Comparison of ENCODE assay signal across 25 cellular contexts in the genomic region with DNA sequence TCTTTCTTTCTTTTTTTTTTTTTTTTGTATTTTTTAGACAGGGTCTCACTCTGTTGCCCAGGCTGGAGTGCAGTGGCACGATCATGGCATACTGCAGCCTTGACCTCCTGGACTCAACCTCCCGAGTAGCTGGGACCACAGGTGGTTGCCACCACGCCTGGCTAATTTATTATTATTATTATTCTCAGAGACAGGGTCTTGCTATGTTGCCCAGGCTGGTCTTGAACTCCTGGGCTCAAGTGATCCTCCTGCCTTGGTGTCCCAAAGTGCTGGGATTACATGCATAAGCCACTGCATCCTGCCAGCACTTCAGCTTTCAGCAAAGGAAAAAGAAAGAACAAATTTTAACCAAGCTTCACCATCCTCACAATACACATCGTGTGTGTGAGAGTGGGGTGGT.
A peak's percentile ranks its signal among the peaks of the same experiment; 100 is the strongest.
DNase-seq lines count a peak whose midpoint lies in the region; ATAC-seq, FAIRE-seq and TF ChIP-seq lines count a peak whose summit lies in the region.
"Had no signal": no experiment of that assay in that cellular context is flagged by ENCODE, and none has a peak within 500 bp of the region (broad histone marks: within the 10 kb centered on the region; RNA-seq: fewer than 3 reads in every experiment).

No MANE protein-coding gene starts in this region.

- BruUV-seq in K562 (replicated peaks; lab: Mats Ljungman, UMichigan) = no TSS peak

- intact Hi-C loops in K562 (cut with micrococcal nuclease) (no loop called here), tibial artery (cut with DNase I; ENCODE audit: low total_unique reads) (loop anchor here (10.0 kb wide), 1 partner anchor 587 kb away; no protein-coding TSS in a partner anchor)

- no peak for FAIRE-seq in K562 (lab: Jason Lieb, UNC)
- FAIRE-seq: A549, GM12878, GM12892, GM18507, GM19239 had no signal

- H3K4me3 ChIP-seq in HEK293 (ENCODE audit: low read depth, low read length) (no peak overlapping the region), K562 (no peak overlapping the region), liver (ENCODE audit: low read depth in 1 of 3, low read length in 3 of 3) (no peak overlapping the region), tibial artery (no peak overlapping the region)
- H3K4me3 ChIP-seq: A549; BLaER1 treated with 17β-estradiol and CSF1 and Interleukin-3, amounts not matched to agents 10 nM and 100 nM; GM12878 had no signal

- H3K36me3 ChIP-seq in HEK293 (ENCODE audit: control insufficient read depth in 2 of 2, insufficient read depth in 1 of 2, low read length in 2 of 2) = no peaks in the 10 kb centered on the region
- no peaks in the 10 kb centered on the region for H3K36me3 ChIP-seq in K562 (ENCODE audit: control insufficient read depth, insufficient read depth, low read length)
- no peaks in the 10 kb centered on the region for H3K36me3 ChIP-seq in liver (ENCODE audit: control insufficient read depth in 4 of 4, insufficient read depth in 3 of 4, low read depth in 1 of 4, low read length in 3 of 4)
- H3K36me3 ChIP-seq in tibial artery = no peaks in the 10 kb centered on the region
- H3K36me3 ChIP-seq: BLaER1 treated with 17β-estradiol and CSF1 and Interleukin-3, amounts not matched to agents 10 nM and 100 nM had no signal

- H3K9ac ChIP-seq in K562 (ENCODE audit: insufficient read depth in 1 of 2, low read depth in 2 of 2, low read length in 2 of 2) = no peak overlapping the region
- H3K9ac ChIP-seq in liver (ENCODE audit: low read depth in 1 of 2, low read length in 2 of 2) = peak overlapping the region in 1 of 2 donors; percentile 16
- H3K9ac ChIP-seq: BLaER1 treated with 17β-estradiol and CSF1 and Interleukin-3, amounts not matched to agents 10 nM and 100 nM had no signal

- TF ChIP-seq CTCF in HEK293 (tag by site-specific recombination; IDR thresholded peaks at IDR 0.05) = no peak
- TF ChIP-seq CTCF in K562 (IDR thresholded peaks at IDR 0.05 in 2 of 3, conservative IDR thresholded peaks at IDR 0.05 in 1 of 3; ENCODE audit: insufficient read depth in 2 of 3, low read depth in 1 of 3, low read length in 3 of 3) = no peak
- no peak for TF ChIP-seq CTCF in liver (IDR thresholded peaks at IDR 0.05; ENCODE audit: low read depth, low read length, missing input control)
- TF ChIP-seq CTCF in tibial artery (IDR thresholded peaks at IDR 0.05) = no peak

- no peak for TF ChIP-seq POLR2A in K562 (conservative IDR thresholded peaks at IDR 0.05)

- CTCF ChIA-PET in HEK293 (lab: Yijun Ruan, JAX) = interaction anchor here (0.7 to 4.1 kb wide), 4 partner anchors 12 to 232 kb away, joined by 3 to 26 read pairs (median 4); no protein-coding TSS in a partner anchor
- CTCF ChIA-PET in K562 (lab: Yijun Ruan, JAX; ENCODE audit: low intra/inter-chr PET ratio) = no interaction called here

- TF ChIP-seq EP300 in K562 (IDR thresholded peaks at IDR 0.05; ENCODE audit: low read length) = no peak

- H3K79me2 ChIP-seq in K562 (ENCODE audit: control insufficient read depth, insufficient read depth, low read length) = no peaks in the 10 kb centered on the region

- H2AFZ ChIP-seq in K562 (ENCODE audit: low read depth, low read length) = no peak overlapping the region

- WGBS in K562 (ENCODE audit: insufficient coverage, low coverage, missing lambda C conversion rate) = 15% methylated on average over 4 of the region's 4 CpGs
- 60% methylated on average over 4 of the region's 4 CpGs for WGBS in liver

- TF ChIP-seq RAD21 in K562 (CRISPR knock-in tag; conservative IDR thresholded peaks at IDR 0.05 in 1 of 2, IDR thresholded peaks at IDR 0.05 in 1 of 2) (no peak), liver (IDR thresholded peaks at IDR 0.05) (no peak)

- POLR2A ChIA-PET in HEK293 (lab: Yijun Ruan, JAX) (no interaction called here), K562 (lab: Yijun Ruan, JAX) (interaction anchor here (1.3 kb wide), 1 partner anchor 9 kb away, joined by 4 read pairs; no protein-coding TSS in a partner anchor)

- H3K4me1 ChIP-seq in HEK293 (ENCODE audit: control insufficient read depth, insufficient read depth, low read length) (no peaks in the 10 kb centered on the region), K562 (replicated peaks in 1 of 2; ENCODE audit: control insufficient read depth in 2 of 2, insufficient read depth in 2 of 2, low read length in 2 of 2) (peaks cover 0 to 4% of the 10 kb centered on the region in 2 experiments; a peak in 1 of 5 replicates), liver (ENCODE audit: control insufficient read depth in 4 of 4, insufficient read depth in 4 of 4, low read length in 3 of 4) (peaks cover 10 to 56% (median 29%) of the 10 kb centered on the region in 4 donors), tibial artery (no peaks in the 10 kb centered on the region)

- in situ Hi-C loops in K562 (cut with MboI) = loop anchor here (25.0 kb wide), 3 partner anchors 584 to 934 kb away; no protein-coding TSS in a partner anchor

- DNase-seq in K562 (ENCODE audit: extremely low read depth in 1 of 4, low spot score in 3 of 4) (no peak), GM19238 (ENCODE audit: insufficient read length, low spot score) (no peak), tibial artery (no peak)
- DNase-seq: AML-193; CD4-positive, alpha-beta T cell; CD8-positive, alpha-beta memory T cell; COR-L47; DMS 273 treated with DMSO at 0.1 percent for 48 hours; DMS153; DMS53; DMS79; DND-41; EL; GDM1 had no signal

- no peak overlapping the region for H3K4me2 ChIP-seq in K562 (ENCODE audit: insufficient read depth, low read length)
- H3K4me2 ChIP-seq: A549; BLaER1 treated with 17β-estradiol and CSF1 and Interleukin-3, amounts not matched to agents 10 nM and 100 nM had no signal

- ATAC-seq in K562 (no peak), HG03175 (IDR thresholded peaks at IDR 0.05; ENCODE audit: unreplicated experiment) (no peak)
- ATAC-seq: A549, GM12878 had no signal

- no peaks in the 10 kb centered on the region for H3K27me3 ChIP-seq in K562 (ENCODE audit: control insufficient read depth in 2 of 2, insufficient read depth in 2 of 2, low read length in 2 of 2)
- no peaks in the 10 kb centered on the region for H3K27me3 ChIP-seq in liver (ENCODE audit: control insufficient read depth in 4 of 4, insufficient read depth in 4 of 4, low read length in 3 of 4)
- no peaks in the 10 kb centered on the region for H3K27me3 ChIP-seq in tibial artery
- H3K27me3 ChIP-seq: BLaER1 treated with 17β-estradiol and CSF1 and Interleukin-3, amounts not matched to agents 10 nM and 100 nM had no signal

- no peaks in the 10 kb centered on the region for H3K9me1 ChIP-seq in K562 (ENCODE audit: control insufficient read depth, insufficient read depth, low read length)

- H3K27ac ChIP-seq in HEK293 (ENCODE audit: extremely low read depth, low read depth, low read length) = no peak overlapping the region
- H3K27ac ChIP-seq in K562 (ENCODE audit: extremely low read depth, low read depth, low read length) = no peak overlapping the region
- H3K27ac ChIP-seq in liver (ENCODE audit: low read depth in 1 of 2, low read length in 2 of 2) = peak overlapping the region; percentile 51 to 60
- no peak overlapping the region for H3K27ac ChIP-seq in tibial artery
- H3K27ac ChIP-seq: 22Rv1; A549; BLaER1 treated with 17β-estradiol and CSF1 and Interleukin-3, amounts not matched to agents 10 nM and 100 nM; C4-2B had no signal

- H4K20me1 ChIP-seq in K562 (replicated peaks; ENCODE audit: control insufficient read depth, insufficient read depth, low read length) = no peaks in the 10 kb centered on the region
- H4K20me1 ChIP-seq: BLaER1 treated with 17β-estradiol and CSF1 and Interleukin-3, amounts not matched to agents 10 nM and 100 nM had no signal

- H3K9me3 ChIP-seq in HEK293 (ENCODE audit: control insufficient read depth, insufficient read depth, low read depth, low read length) = no peaks in the 10 kb centered on the region
- no peaks in the 10 kb centered on the region for H3K9me3 ChIP-seq in K562 (replicated peaks; ENCODE audit: control insufficient read depth, insufficient read depth, low read depth, low read length)
- no peaks in the 10 kb centered on the region for H3K9me3 ChIP-seq in liver (ENCODE audit: control insufficient read depth in 4 of 4, low read length in 3 of 4)
- H3K9me3 ChIP-seq in tibial artery = no peaks in the 10 kb centered on the region
- H3K9me3 ChIP-seq: A549 had no signal

TF ChIP-seq in HEK293, 187 proteins besides CTCF, POLR2A, EP300 and RAD21:
- TF ChIP-seq ZNF560 (tag by site-specific recombination; IDR thresholded peaks at IDR 0.05; ENCODE audit: borderline replicate concordance) (no peak), ZNF121 (tag by site-specific recombination; IDR thresholded peaks at IDR 0.05) (peak; percentile 57)

TF ChIP-seq in K562, 482 proteins besides CTCF, POLR2A, EP300 and RAD21:
- TF ChIP-seq ZNF121 (CRISPR knock-in tag; conservative IDR thresholded peaks at IDR 0.05) (peak; percentile 16; the same call in 1 of the 2 replicates), FOSL1 (tag; conservative IDR thresholded peaks at IDR 0.05) (no peak)
TF ChIP-seq in K562: peak in this region for 1.

TF ChIP-seq in liver, 16 proteins besides CTCF, POLR2A, EP300 and RAD21 (continues in another document):
- TF ChIP-seq FOXA1 (IDR thresholded peaks at IDR 0.05) = no peak
- no peak for TF ChIP-seq SP1 (IDR thresholded peaks at IDR 0.05)
- TF ChIP-seq NR2F2 (IDR thresholded peaks at IDR 0.05) = no peak
- TF ChIP-seq, protein P1, sequence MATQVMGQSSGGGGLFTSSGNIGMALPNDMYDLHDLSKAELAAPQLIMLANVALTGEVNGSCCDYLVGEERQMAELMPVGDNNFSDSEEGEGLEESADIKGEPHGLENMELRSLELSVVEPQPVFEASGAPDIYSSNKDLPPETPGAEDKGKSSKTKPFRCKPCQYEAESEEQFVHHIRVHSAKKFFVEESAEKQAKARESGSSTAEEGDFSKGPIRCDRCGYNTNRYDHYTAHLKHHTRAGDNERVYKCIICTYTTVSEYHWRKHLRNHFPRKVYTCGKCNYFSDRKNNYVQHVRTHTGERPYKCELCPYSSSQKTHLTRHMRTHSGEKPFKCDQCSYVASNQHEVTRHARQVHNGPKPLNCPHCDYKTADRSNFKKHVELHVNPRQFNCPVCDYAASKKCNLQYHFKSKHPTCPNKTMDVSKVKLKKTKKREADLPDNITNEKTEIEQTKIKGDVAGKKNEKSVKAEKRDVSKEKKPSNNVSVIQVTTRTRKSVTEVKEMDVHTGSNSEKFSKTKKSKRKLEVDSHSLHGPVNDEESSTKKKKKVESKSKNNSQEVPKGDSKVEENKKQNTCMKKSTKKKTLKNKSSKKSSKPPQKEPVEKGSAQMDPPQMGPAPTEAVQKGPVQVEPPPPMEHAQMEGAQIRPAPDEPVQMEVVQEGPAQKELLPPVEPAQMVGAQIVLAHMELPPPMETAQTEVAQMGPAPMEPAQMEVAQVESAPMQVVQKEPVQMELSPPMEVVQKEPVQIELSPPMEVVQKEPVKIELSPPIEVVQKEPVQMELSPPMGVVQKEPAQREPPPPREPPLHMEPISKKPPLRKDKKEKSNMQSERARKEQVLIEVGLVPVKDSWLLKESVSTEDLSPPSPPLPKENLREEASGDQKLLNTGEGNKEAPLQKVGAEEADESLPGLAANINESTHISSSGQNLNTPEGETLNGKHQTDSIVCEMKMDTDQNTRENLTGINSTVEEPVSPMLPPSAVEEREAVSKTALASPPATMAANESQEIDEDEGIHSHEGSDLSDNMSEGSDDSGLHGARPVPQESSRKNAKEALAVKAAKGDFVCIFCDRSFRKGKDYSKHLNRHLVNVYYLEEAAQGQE (IDR thresholded peaks at IDR 0.05) = no peak
- no peak for TF ChIP-seq YY1 (IDR thresholded peaks at IDR 0.05)
- no peak for TF ChIP-seq JUND (IDR thresholded peaks at IDR 0.05)
- no peak for TF ChIP-seq RXRA (IDR thresholded peaks at IDR 0.05)

Comparison
In these comparisons a context has a peak if more than half of its experiments do, and no peak if none do; other contexts are left out.
1. H3K27ac ChIP-seq: peak in liver (2 of 2); none in HEK293 (single experiment), K562 (single experiment) and tibial artery (0 of 2).